ENCODE assay signal across 1 cellular context in the genomic region with DNA sequence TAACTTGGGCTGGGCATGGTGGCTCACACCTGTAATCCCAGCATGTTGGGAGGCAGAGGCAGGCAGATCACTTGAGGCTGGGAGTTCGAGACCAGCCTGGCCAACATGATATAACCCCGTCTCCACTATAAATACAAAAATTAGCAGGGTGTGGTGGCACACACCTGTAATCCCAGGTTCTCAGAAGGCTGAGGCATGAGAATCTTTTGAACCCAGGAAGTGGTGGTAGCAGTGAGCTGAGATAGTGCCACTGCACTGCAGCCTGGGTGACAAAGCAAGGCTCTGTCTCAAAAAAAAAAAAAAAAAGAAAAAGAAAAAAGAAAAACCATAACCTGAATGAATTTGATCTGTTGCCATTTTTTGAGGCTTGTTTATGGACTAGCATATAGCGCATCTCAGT. TPM values are rescaled to one million over a fixed set of nuclear protein-coding genes. Genes with fewer than 3 reads are reported as not detected.
"Had no signal": no experiment of that assay in that cellular context is flagged by ENCODE, and none has a peak within 500 bp of the region (broad histone marks: within the 10 kb centered on the region; RNA-seq: fewer than 3 reads in every experiment).

No MANE protein-coding gene starts in this region.

RNA-seq across cellular contexts. Expression of gene GPRC5A, which starts 44.6 kb away (rescaled TPM):
- polyA plus RNA-seq: immature natural killer cell had no signal
